In genomic region chr6:88984152-88984551, GRCh38 we compare ENCODE assay signal across 13 cellular contexts.
"Had no signal": no experiment of that assay in that cellular context is flagged by ENCODE, and none has a peak within 500 bp of the region (broad histone marks: within the 10 kb centered on the region; RNA-seq: fewer than 3 reads in every experiment).

No MANE protein-coding gene starts in this region.

- H3K27me3 ChIP-seq: MG63 had no signal

- H3K9me3 ChIP-seq: MG63 had no signal

- ATAC-seq: T-cell had no signal

- H3K27ac ChIP-seq: RWPE1 had no signal

- DNase-seq: NCI-H1092; NCI-H1105 treated with DMSO at 0.1 percent for 48 hours; NCI-H1417 treated with DMSO at 0.1 percent for 48 hours; NCI-H1694; NCI-H187 treated with DMSO at 0.1 percent for 48 hours; NCI-H2029 treated with DMSO at 0.1 percent for 48 hours; NCI-H2171; NCI-H510A; NCI-H524 treated with DMSO at 0.1 percent for 48 hours; NK-92 treated with Interleukin-12 subunit alpha and Interleukin-12 subunit beta, amount 100 ng/mL, for 24 hours; T-cell had no signal

- H3K4me3 ChIP-seq: MG63 had no signal

- H3K36me3 ChIP-seq: MG63 had no signal
